In the genomic region with DNA sequence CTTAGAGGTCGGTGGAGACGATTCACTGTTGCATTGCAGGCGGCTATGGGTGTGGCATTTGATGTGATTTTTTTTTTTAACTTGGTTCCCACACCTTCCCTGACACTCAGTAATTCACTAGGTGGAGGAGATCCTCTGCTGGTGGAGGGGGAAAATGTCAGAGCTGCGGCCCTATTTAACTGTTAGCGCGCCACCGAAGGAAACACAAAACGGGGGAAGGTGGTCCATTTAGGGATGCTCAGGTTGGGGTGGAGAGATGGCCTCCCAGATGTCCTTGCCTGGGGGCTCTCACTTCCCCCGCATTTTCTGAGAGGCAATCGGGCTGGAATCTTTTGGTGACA, we compare ENCODE assay signal across 24 cellular contexts. TPM values are rescaled to one million over a fixed set of nuclear protein-coding genes. Genes with fewer than 3 reads are reported as not detected.
DNase-seq lines count a peak whose midpoint lies in the region; ATAC-seq and TF ChIP-seq lines count a peak whose summit lies in the region.
"Had no signal": no experiment of that assay in that cellular context is flagged by ENCODE, and none has a peak within 500 bp of the region (broad histone marks: within the 10 kb centered on the region; RNA-seq: fewer than 3 reads in every experiment).

No MANE protein-coding gene starts in this region.

- H3K4me1 Mint-ChIP-seq in activated T-cell treated with anti-CD3 and anti-CD28 coated beads, Interleukin-2, amount 50 U/mL, for 72 hours (ENCODE audit: low read depth), result peaks cover 27% of the 10 kb centered on the region
- peaks cover 14% of the 10 kb centered on the region for H3K4me1 Mint-ChIP-seq in activated T-cell treated with anti-CD3 and anti-CD28 coated beads, Interleukin-2, amount 50 U/mL, for 24 hours (ENCODE audit: low read depth)

- no peak overlapping the region for H3K27ac ChIP-seq in RWPE1
- no peak overlapping the region for H3K27ac ChIP-seq in foreskin keratinocyte
- H3K27ac ChIP-seq: coronary artery, sigmoid colon, SJSA1 had no signal

- H3K4me3 Mint-ChIP-seq in activated T-cell treated with anti-CD3 and anti-CD28 coated beads, Interleukin-2, amount 50 U/mL, for 72 hours, result no peak overlapping the region
- H3K4me3 Mint-ChIP-seq in activated T-cell treated with anti-CD3 and anti-CD28 coated beads, Interleukin-2, amount 50 U/mL, for 24 hours, result no peak overlapping the region
- H3K4me3 Mint-ChIP-seq: nephron progenitor cell had no signal

- H3K27me3 ChIP-seq in foreskin keratinocyte, result peaks cover 39% of the 10 kb centered on the region
- H3K27me3 ChIP-seq: SJSA1 had no signal

- H3K4me1 ChIP-seq in foreskin keratinocyte, result peaks cover 4% of the 10 kb centered on the region

- peak overlapping the region; percentile 44 for H3K27ac Mint-ChIP-seq in activated T-cell treated with anti-CD3 and anti-CD28 coated beads, Interleukin-2, amount 50 U/mL, for 72 hours
- no peak overlapping the region for H3K27ac Mint-ChIP-seq in activated T-cell treated with anti-CD3 and anti-CD28 coated beads, Interleukin-2, amount 50 U/mL, for 24 hours
- H3K27ac Mint-ChIP-seq: nephron progenitor cell had no signal

- CTCF ChIA-PET in RWPE1 (lab: Yijun Ruan, JAX), result interaction anchor here (0.6 to 1.6 kb wide), 10 partner anchors 13 to 502 kb away, joined by 3 to 13 read pairs (median 4); no protein-coding TSS in a partner anchor

- ATAC-seq in activated T-cell treated with anti-CD3 and anti-CD28 coated beads, Interleukin-2, amount 50 U/mL, for 72 hours (replicated peaks in 1 of 2), result peak in 1 of 2 donors; percentile 18
- ATAC-seq in foreskin keratinocyte, result peak; percentile 20
- ATAC-seq in HG02623 (IDR thresholded peaks at IDR 0.05; ENCODE audit: unreplicated experiment), result no peak

- peaks cover 90% of the 10 kb centered on the region for H3K27me3 Mint-ChIP-seq in activated T-cell treated with anti-CD3 and anti-CD28 coated beads, Interleukin-2, amount 50 U/mL, for 72 hours (ENCODE audit: low read depth)
- peaks cover 97% of the 10 kb centered on the region for H3K27me3 Mint-ChIP-seq in activated T-cell treated with anti-CD3 and anti-CD28 coated beads, Interleukin-2, amount 50 U/mL, for 24 hours

- POLR2A ChIA-PET in RWPE1 (lab: Yijun Ruan, JAX; ENCODE audit: low non-redundant PET), result no interaction called here

- no peaks in the 10 kb centered on the region for H3K36me3 Mint-ChIP-seq in activated T-cell treated with anti-CD3 and anti-CD28 coated beads, Interleukin-2, amount 50 U/mL, for 72 hours (ENCODE audit: insufficient read depth in 2 of 2)
- no peaks in the 10 kb centered on the region for H3K36me3 Mint-ChIP-seq in activated T-cell treated with anti-CD3 and anti-CD28 coated beads, Interleukin-2, amount 50 U/mL, for 24 hours (ENCODE audit: low read depth)
- H3K36me3 Mint-ChIP-seq: CD8-positive, alpha-beta memory T cell had no signal

- DNase-seq in activated T-cell treated with anti-CD3 and anti-CD28 coated beads, Interleukin-2, amount 50 U/mL, for 72 hours, result no peak
- DNase-seq in activated T-cell treated with anti-CD3 and anti-CD28 coated beads, Interleukin-2, amount 50 U/mL, for 24 hours, result no peak
- peak; percentile 55 for DNase-seq in HuH-7.5 (ENCODE audit: low spot score)
- DNase-seq in RWPE1 (ENCODE audit: low spot score), result peak; percentile 65
- peak in 1 of 2 donors; percentile 47 for DNase-seq in foreskin keratinocyte
- DNase-seq in stimulated activated naive CD4-positive, alpha-beta T cell (lab: John Stamatoyannopoulos, UW), result no peak
- DNase-seq in mucosa of gallbladder (ENCODE audit: low spot score), result no peak
- DNase-seq: activated CD4-positive, CD25-positive, alpha-beta regulatory T cell; activated CD8-positive, alpha-beta memory T cell treated with anti-CD3 and anti-CD28 coated beads for 24 hours; CD8-positive, alpha-beta memory T cell; head of caudate nucleus; NCI-H82; posterior cingulate gyrus; sigmoid colon; T-helper 9 cell had no signal

- TF ChIP-seq CTCF in RWPE1 (conservative IDR thresholded peaks at IDR 0.05; ENCODE audit: low read depth) (no peak), foreskin keratinocyte (conservative IDR thresholded peaks at IDR 0.05) (peak; percentile 72)

- H3K9me3 Mint-ChIP-seq in activated T-cell treated with anti-CD3 and anti-CD28 coated beads, Interleukin-2, amount 50 U/mL, for 72 hours, result no peaks in the 10 kb centered on the region
- H3K9me3 Mint-ChIP-seq in activated T-cell treated with anti-CD3 and anti-CD28 coated beads, Interleukin-2, amount 50 U/mL, for 24 hours, result no peaks in the 10 kb centered on the region
- H3K9me3 Mint-ChIP-seq: nephron progenitor cell had no signal

RNA-seq across cellular contexts. Expression of a gene that starts 4.3 kb away (rescaled TPM):
- not detected for total RNA-seq in activated T-cell treated with anti-CD3 and anti-CD28 coated beads, Interleukin-2, amount 50 U/mL, for 72 hours
- 2.3 and 4.4 TPM in 2 replicates for total RNA-seq in foreskin keratinocyte
- polyA plus RNA-seq in foreskin keratinocyte, result 2.4 and 4.8 TPM in 2 replicates
- not detected for total RNA-seq in mucosa of gallbladder
- total RNA-seq: CD8-positive, alpha-beta memory T cell; H4; left lobe of liver; sigmoid colon; temporal lobe had no signal
- polyA plus RNA-seq: CD8-positive, alpha-beta memory T cell; sigmoid colon had no signal

RNA-seq across cellular contexts. Expression of a gene that starts 11.8 kb away (rescaled TPM):
- total RNA-seq in activated T-cell treated with anti-CD3 and anti-CD28 coated beads, Interleukin-2, amount 50 U/mL, for 72 hours, result not detected
- total RNA-seq in foreskin keratinocyte (4.9 and 5.0 TPM in 2 replicates), mucosa of gallbladder (not detected)
- 5.7 and 7.1 TPM in 2 replicates for polyA plus RNA-seq in foreskin keratinocyte
- total RNA-seq: CD8-positive, alpha-beta memory T cell; left lobe of liver; sigmoid colon; temporal lobe had no signal
- polyA plus RNA-seq: CD8-positive, alpha-beta memory T cell had no signal

RNA-seq across cellular contexts. Expression of a gene that starts 22.5 kb away (rescaled TPM):
- not detected for total RNA-seq in activated T-cell treated with anti-CD3 and anti-CD28 coated beads, Interleukin-2, amount 50 U/mL, for 72 hours
- total RNA-seq in foreskin keratinocyte (4.9 and 6.3 TPM in 2 replicates), mucosa of gallbladder (not detected)
- 5.5 and 6.4 TPM in 2 replicates for polyA plus RNA-seq in foreskin keratinocyte
- total RNA-seq: CD8-positive, alpha-beta memory T cell; HT-29; left lobe of liver; sigmoid colon; temporal lobe had no signal
- polyA plus RNA-seq: adipose tissue; CD8-positive, alpha-beta memory T cell; sigmoid colon had no signal

RNA-seq across cellular contexts. Expression of a gene that starts 24.3 kb away (rescaled TPM):
- not detected for total RNA-seq in activated T-cell treated with anti-CD3 and anti-CD28 coated beads, Interleukin-2, amount 50 U/mL, for 72 hours
- 6.9 and 11.3 TPM in 2 replicates for total RNA-seq in foreskin keratinocyte
- polyA plus RNA-seq in foreskin keratinocyte, result 4.8 and 7.8 TPM in 2 replicates
- total RNA-seq in mucosa of gallbladder, result not detected
- total RNA-seq: CD8-positive, alpha-beta memory T cell; left lobe of liver; sigmoid colon; temporal lobe had no signal
- polyA plus RNA-seq: adipose tissue; CD8-positive, alpha-beta memory T cell; sigmoid colon had no signal

RNA-seq across cellular contexts. Expression of a gene that starts 34.5 kb away (rescaled TPM):
- not detected for total RNA-seq in activated T-cell treated with anti-CD3 and anti-CD28 coated beads, Interleukin-2, amount 50 U/mL, for 72 hours
- 19.6 and 23.0 TPM in 2 replicates for total RNA-seq in foreskin keratinocyte
- 31.8 and 32.0 TPM in 2 replicates for polyA plus RNA-seq in foreskin keratinocyte
- total RNA-seq in mucosa of gallbladder, result not detected
- total RNA-seq: CD8-positive, alpha-beta memory T cell; HT-29; sigmoid colon; temporal lobe had no signal
- polyA plus RNA-seq: CD8-positive, alpha-beta memory T cell; sigmoid colon had no signal

Comparison
In these comparisons a context has a peak if more than half of its experiments do, and no peak if none do; other contexts are left out.
1. DNase-seq: peak in HuH-7.5 (single experiment) and RWPE1 (single experiment); none in activated T-cell treated with anti-CD3 and anti-CD28 coated beads, Interleukin-2, amount 50 U/mL, for 72 hours (0 of 2), activated T-cell treated with anti-CD3 and anti-CD28 coated beads, Interleukin-2, amount 50 U/mL, for 24 hours (single experiment), stimulated activated naive CD4-positive, alpha-beta T cell (0 of 6) and mucosa of gallbladder (single experiment).